ENCODE assay signal across 10 cellular contexts in the genomic region with DNA sequence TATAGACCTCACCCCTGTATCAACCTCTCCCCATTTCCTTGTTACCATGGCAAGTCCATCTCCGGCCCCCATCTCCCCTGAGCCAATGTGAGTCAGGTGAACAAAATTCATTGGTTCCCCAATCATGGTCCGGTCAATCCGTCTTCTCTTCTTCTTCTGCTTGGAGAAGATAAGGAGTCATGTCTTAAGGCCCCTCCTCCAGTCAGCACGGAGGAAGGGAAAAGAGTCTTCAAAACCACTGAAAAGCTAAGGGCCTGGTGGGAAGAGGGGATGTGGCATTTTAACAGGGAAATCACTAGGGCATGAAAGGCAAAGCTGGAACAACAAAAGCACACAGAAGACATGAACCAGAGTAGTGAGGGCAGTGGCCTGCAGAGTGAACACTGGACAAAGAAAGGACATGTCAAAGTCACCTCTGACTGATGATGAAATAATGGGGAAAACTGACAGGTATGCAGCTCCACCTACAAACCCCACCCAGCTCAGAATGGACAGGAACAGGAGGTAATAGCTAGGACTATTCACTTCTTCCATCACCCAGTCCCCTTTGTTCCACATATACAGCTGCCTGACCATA. TPM values are rescaled to one million over a fixed set of nuclear protein-coding genes. Genes with fewer than 3 reads are reported as not detected.
DNase-seq lines count a peak whose midpoint lies in the region; ATAC-seq, FAIRE-seq and TF ChIP-seq lines count a peak whose summit lies in the region.
"Had no signal": no experiment of that assay in that cellular context is flagged by ENCODE, and none has a peak within 500 bp of the region (broad histone marks: within the 10 kb centered on the region; RNA-seq: fewer than 3 reads in every experiment).

No MANE protein-coding gene starts in this region.

- TF ChIP-seq POLR2A in HepG2 (IDR thresholded peaks at IDR 0.05; ENCODE audit: insufficient read depth in 1 of 2, low read depth in 2 of 2, low read length in 2 of 2) (no peak), right lobe of liver (IDR thresholded peaks at IDR 0.05) (no peak)

- WGBS in HepG2 (ENCODE audit: low lambda C conversion rate), result 95% methylated on average over 4 of the region's 4 CpGs
- WGBS in right lobe of liver (ENCODE audit: insufficient coverage, low coverage, low lambda C conversion rate, missing lambda C conversion rate), result 71% methylated on average over 4 of the region's 4 CpGs

- no peaks in the 10 kb centered on the region for H3K9me3 Mint-ChIP-seq in activated naive CD8-positive, alpha-beta T cell treated with anti-CD3 and anti-CD28 coated beads, Interleukin-2, amount 50 U/mL, for 24 hours
- no peaks in the 10 kb centered on the region for H3K9me3 Mint-ChIP-seq in naive B cell

- TF ChIP-seq EP300 in HepG2 (IDR thresholded peaks at IDR 0.05; ENCODE audit: low read depth in 2 of 2, low read length in 2 of 2), result no peak
- TF ChIP-seq EP300 in HepG2 (CRISPR knock-in tag; IDR thresholded peaks at IDR 0.05; ENCODE audit: borderline replicate concordance), result no peak

- H3K36me3 ChIP-seq in HepG2 (replicated peaks in 1 of 2; ENCODE audit: control insufficient read depth in 1 of 2, insufficient read depth in 2 of 2, low read length in 2 of 2) (peaks cover 13 to 34% of the 10 kb centered on the region in 2 experiments), right lobe of liver (peaks cover 6 to 46% (median 22%) of the 10 kb centered on the region in 4 donors), upper lobe of right lung (peaks cover 54% of the 10 kb centered on the region), MM.1S (replicated peaks; ENCODE audit: insufficient read depth, low read length) (peaks cover 19% of the 10 kb centered on the region)

- no peaks in the 10 kb centered on the region for H3K27me3 ChIP-seq in HepG2 (ENCODE audit: control insufficient read depth in 1 of 2, insufficient read depth in 2 of 2, low read length in 2 of 2)
- H3K27me3 ChIP-seq in right lobe of liver, result no peaks in the 10 kb centered on the region
- no peaks in the 10 kb centered on the region for H3K27me3 ChIP-seq in upper lobe of right lung
- H3K27me3 ChIP-seq in MM.1S (replicated peaks; ENCODE audit: insufficient read depth, low read length), result no peaks in the 10 kb centered on the region

- H3K36me3 Mint-ChIP-seq in activated naive CD8-positive, alpha-beta T cell treated with anti-CD3 and anti-CD28 coated beads, Interleukin-2, amount 50 U/mL, for 24 hours (ENCODE audit: low read depth), result peaks cover 83% of the 10 kb centered on the region
- peaks cover 7 to 53% of the 10 kb centered on the region in 2 donors for H3K36me3 Mint-ChIP-seq in naive B cell

- H3K27ac Mint-ChIP-seq in activated naive CD8-positive, alpha-beta T cell treated with anti-CD3 and anti-CD28 coated beads, Interleukin-2, amount 50 U/mL, for 24 hours, result peak overlapping the region; percentile 96
- peak overlapping the region; percentile 82 to 99 (median 94) for H3K27ac Mint-ChIP-seq in naive B cell

- FAIRE-seq in HepG2 (lab: Jason Lieb, UNC), result no peak

- CTCF ChIA-PET in HepG2 (lab: Yijun Ruan, JAX; ENCODE audit: low intra/inter-chr PET ratio, low total read pairs), result no interaction called here

- no peak for TF ChIP-seq CTCF in HepG2 (CRISPR knock-in tag; IDR thresholded peaks at IDR 0.05)
- TF ChIP-seq CTCF in right lobe of liver (IDR thresholded peaks at IDR 0.05), result no peak
- TF ChIP-seq CTCF in upper lobe of right lung (IDR thresholded peaks at IDR 0.05), result no peak
- no peak for TF ChIP-seq CTCF in MM.1S (IDR thresholded peaks at IDR 0.05; ENCODE audit: low read length)

- no peak overlapping the region for H2AFZ ChIP-seq in HepG2 (ENCODE audit: low read length)
- H2AFZ ChIP-seq in MM.1S (ENCODE audit: low read length), result no peak overlapping the region

- H4K20me1 ChIP-seq in HepG2 (ENCODE audit: insufficient read depth, low read length) (no peaks in the 10 kb centered on the region), MM.1S (ENCODE audit: insufficient read depth, low read length) (no peaks in the 10 kb centered on the region; the same call in 1 of the 2 replicates)

- no peaks in the 10 kb centered on the region for H3K9me2 ChIP-seq in MM.1S (replicated peaks; ENCODE audit: insufficient read depth, low read length)

- H3K4me1 ChIP-seq in HepG2 (ENCODE audit: insufficient read depth, low read length) (peaks cover 58% of the 10 kb centered on the region), right lobe of liver (peaks cover 0 to 17% (median 4%) of the 10 kb centered on the region in 4 donors), upper lobe of right lung (peaks cover 32% of the 10 kb centered on the region), MM.1S (ENCODE audit: low read length) (peaks cover 43% of the 10 kb centered on the region)

- H3K4me2 ChIP-seq in HepG2 (ENCODE audit: low read depth, low read length) (no peak overlapping the region), MM.1S (ENCODE audit: low read depth, low read length) (no peak overlapping the region)

- POLR2A ChIA-PET in HepG2 (lab: Yijun Ruan, JAX), result interaction anchor here (0.6 to 1.2 kb wide), 2 partner anchors 9 to 48 kb away, joined by 3 read pairs; a partner anchor contains a TSS

- intact Hi-C loops in HepG2 (cut with micrococcal nuclease; ENCODE audit: unreplicated experiment) (no loop called here), right lobe of liver (cut with DNase I) (no loop called here), upper lobe of right lung (cut with DNase I) (no loop called here)

- H3K4me3 ChIP-seq in HepG2 (replicated peaks in 1 of 3; ENCODE audit: insufficient read depth in 1 of 3, low read depth in 2 of 3, low read length in 3 of 3) (no peak overlapping the region), right lobe of liver (no peak overlapping the region), upper lobe of right lung (no peak overlapping the region), MM.1S (ENCODE audit: low read length) (no peak overlapping the region)

- peaks cover 19% of the 10 kb centered on the region for H3K79me2 ChIP-seq in HepG2 (ENCODE audit: insufficient read depth, low read length)
- H3K79me2 ChIP-seq in MM.1S (ENCODE audit: low read length), result peaks cover 57% of the 10 kb centered on the region

- H3K9me3 ChIP-seq in HepG2 (ENCODE audit: low read length) (no peaks in the 10 kb centered on the region), right lobe of liver (no peaks in the 10 kb centered on the region), upper lobe of right lung (no peaks in the 10 kb centered on the region), MM.1S (replicated peaks; ENCODE audit: insufficient read depth, low read length) (no peaks in the 10 kb centered on the region)

- H3K4me3 Mint-ChIP-seq in activated naive CD8-positive, alpha-beta T cell treated with anti-CD3 and anti-CD28 coated beads, Interleukin-2, amount 50 U/mL, for 24 hours, result peak overlapping the region; percentile 97
- peak overlapping the region; percentile 87 to 100 (median 98) for H3K4me3 Mint-ChIP-seq in naive B cell

- H3K9ac ChIP-seq in HepG2 (ENCODE audit: insufficient read depth, low read depth, low read length) (no peak overlapping the region), MM.1S (ENCODE audit: low read length) (no peak overlapping the region)

- DNase-seq in HepG2 (ENCODE audit: low spot score) (no peak), right lobe of liver (no peak), naive B cell (no peak), upper lobe of right lung (no peak), MM.1S (no peak), occipital lobe (lab: John Stamatoyannopoulos, UW) (no peak)
- no peak for DNase-seq in activated naive CD8-positive, alpha-beta T cell treated with anti-CD3 and anti-CD28 coated beads, Interleukin-2, amount 50 U/mL, for 24 hours
- DNase-seq: NCI-H1436 had no signal

- no peak for ATAC-seq in HepG2
- ATAC-seq in right lobe of liver, result no peak
- ATAC-seq in activated naive CD8-positive, alpha-beta T cell treated with anti-CD3 and anti-CD28 coated beads, Interleukin-2, amount 50 U/mL, for 24 hours, result no peak
- no peak for ATAC-seq in naive B cell (ENCODE audit: low read depth in 2 of 2)
- no peak for ATAC-seq in upper lobe of right lung
- no peak for ATAC-seq in HG03460 (IDR thresholded peaks at IDR 0.05; ENCODE audit: unreplicated experiment)

- peaks cover 47% of the 10 kb centered on the region for H3K4me1 Mint-ChIP-seq in activated naive CD8-positive, alpha-beta T cell treated with anti-CD3 and anti-CD28 coated beads, Interleukin-2, amount 50 U/mL, for 24 hours
- H3K4me1 Mint-ChIP-seq in naive B cell, result peaks cover 59 to 73% (median 60%) of the 10 kb centered on the region in 3 donors

- H3F3A ChIP-seq in MM.1S (ENCODE audit: insufficient read depth, low read length), result peaks cover 28% of the 10 kb centered on the region

- H3K27ac ChIP-seq in HepG2 (ENCODE audit: extremely low read length, insufficient read depth, low read length) (no peak overlapping the region), right lobe of liver (no peak overlapping the region), upper lobe of right lung (peak overlapping the region; percentile 89), MM.1S (ENCODE audit: low read length) (no peak overlapping the region)

- in situ Hi-C loops in HepG2 (cut with HindIII; ENCODE audit: extremely low pct_ligation_motif_present, low pct_unique_long_range_greater_than_20kb), result no loop called here

- no TSS peak for BruUV-seq in HepG2 (replicated peaks; lab: Mats Ljungman, UMichigan)

- no peak for TF ChIP-seq RAD21 in HepG2 (CRISPR knock-in tag; IDR thresholded peaks at IDR 0.05)

- H3K27me3 Mint-ChIP-seq in activated naive CD8-positive, alpha-beta T cell treated with anti-CD3 and anti-CD28 coated beads, Interleukin-2, amount 50 U/mL, for 24 hours, result no peaks in the 10 kb centered on the region
- H3K27me3 Mint-ChIP-seq in naive B cell, result no peaks in the 10 kb centered on the region
- H3K27me3 Mint-ChIP-seq: progenitor cell of endocrine pancreas had no signal

RNA-seq across cellular contexts. Expression of a gene that starts 4.4 kb away (rescaled TPM):
- total RNA-seq in HepG2 (2016; rRNA removed; fragmentation: Illumina TruSeq; extraction: Trizol) (17.6 and 18.8 TPM in 2 replicates), right lobe of liver (10 to 100 TPM; 15.9 to 37.5 (median 27.3) TPM), upper lobe of right lung (105 TPM), occipital lobe (33.4 TPM)
- 4.7 and 5.2 TPM in 2 replicates for total RNA-seq in HepG2 (2016; cell fraction: cytosol; rRNA removed; fragmentation: Illumina TruSeq; extraction: Trizol; ENCODE audit: low read depth)
- 18.1 and 20.0 TPM in 2 replicates for total RNA-seq in HepG2 (2016; cell fraction: insoluble cytoplasmic fraction; rRNA removed; fragmentation: Illumina TruSeq; extraction: Trizol)
- total RNA-seq in HepG2 (2016; cell fraction: membrane; rRNA removed; fragmentation: Illumina TruSeq; extraction: Trizol), result 14.1 and 15.1 TPM in 2 replicates
- 14.5 and 16.7 TPM in 2 replicates for total RNA-seq in HepG2 (2016; cell fraction: nucleus; rRNA removed; fragmentation: Illumina TruSeq; extraction: Trizol)
- polyA plus RNA-seq in HepG2 (2011; rRNA removed) (17.9 and 20.5 TPM in 2 replicates), naive B cell (ENCODE audit: low read depth in 6 of 6) (100 to 1,000 TPM in 5 of 6 donors, 10 to 100 TPM in 1; 98.9 to 152 (median 119) TPM)
- 10.0 and 12.8 TPM in 2 replicates for polyA plus RNA-seq in HepG2 (2011; cell fraction: cytosol; rRNA removed)
- 31.2 and 42.5 TPM in 2 replicates for polyA plus RNA-seq in HepG2 (2011; cell fraction: nucleus; rRNA removed)
- polyA plus RNA-seq in HepG2 (2012), result 9.4 and 12.3 TPM in 2 replicates
- 1.9 and 2.9 TPM in 2 replicates for polyA plus RNA-seq in HepG2 (2016; cell fraction: cytosol; fragmentation: Illumina TruSeq; extraction: Trizol; ENCODE audit: low read depth)
- polyA plus RNA-seq in HepG2 (2016; cell fraction: insoluble cytoplasmic fraction; fragmentation: Illumina TruSeq; extraction: Trizol; ENCODE audit: low read depth), result 14.6 and 17.0 TPM in 2 replicates
- polyA plus RNA-seq in HepG2 (2016; cell fraction: membrane; fragmentation: Illumina TruSeq; extraction: Trizol; ENCODE audit: low read depth), result 6.3 and 7.7 TPM in 2 replicates
- 26.8 and 28.1 TPM in 2 replicates for polyA plus RNA-seq in HepG2 (2016; cell fraction: nucleus; fragmentation: Illumina TruSeq; extraction: Trizol; ENCODE audit: insufficient read depth, low read depth)
- polyA minus RNA-seq in HepG2 (2011; rRNA and poly(A)+ RNA removed; ENCODE audit: low replicate concordance), result 15.8 and 81.0 TPM in 2 replicates
- polyA minus RNA-seq in HepG2 (2011; cell fraction: cytosol; rRNA and poly(A)+ RNA removed), result 8.8 and 9.2 TPM in 2 replicates
- 12.6 and 19.9 TPM in 2 replicates for polyA minus RNA-seq in HepG2 (2011; cell fraction: nucleus; rRNA and poly(A)+ RNA removed)

RNA-seq across cellular contexts. Expression of a gene that starts 5.1 kb away (rescaled TPM):
- total RNA-seq in HepG2 (2016; rRNA removed; fragmentation: Illumina TruSeq; extraction: Trizol), result 0.17 and 0.22 TPM in 2 replicates
- 0.09 TPM in 1 of 2 replicates, not detected in the other for total RNA-seq in HepG2 (2016; cell fraction: cytosol; rRNA removed; fragmentation: Illumina TruSeq; extraction: Trizol; ENCODE audit: low read depth)
- 0.11 and 0.22 TPM in 2 replicates for total RNA-seq in HepG2 (2016; cell fraction: insoluble cytoplasmic fraction; rRNA removed; fragmentation: Illumina TruSeq; extraction: Trizol)
- 0.17 and 0.19 TPM in 2 replicates for total RNA-seq in HepG2 (2016; cell fraction: membrane; rRNA removed; fragmentation: Illumina TruSeq; extraction: Trizol)
- 0.09 TPM in 1 of 2 replicates, not detected in the other for total RNA-seq in HepG2 (2016; cell fraction: nucleus; rRNA removed; fragmentation: Illumina TruSeq; extraction: Trizol)
- 0.14 and 0.21 TPM in 2 replicates for polyA plus RNA-seq in HepG2 (2011; rRNA removed)
- 0.07 and 0.19 TPM in 2 replicates for polyA plus RNA-seq in HepG2 (2011; cell fraction: cytosol; rRNA removed)
- polyA plus RNA-seq in HepG2 (2011; cell fraction: nucleus; rRNA removed), result 0.11 and 0.17 TPM in 2 replicates
- polyA plus RNA-seq in HepG2 (2012), result 0.25 and 0.31 TPM in 2 replicates
- polyA plus RNA-seq in HepG2 (2016; cell fraction: cytosol; fragmentation: Illumina TruSeq; extraction: Trizol; ENCODE audit: low read depth), result 0.06 and 0.08 TPM in 2 replicates
- 0.19 and 0.23 TPM in 2 replicates for polyA plus RNA-seq in HepG2 (2016; cell fraction: insoluble cytoplasmic fraction; fragmentation: Illumina TruSeq; extraction: Trizol; ENCODE audit: low read depth)
- polyA plus RNA-seq in HepG2 (2016; cell fraction: membrane; fragmentation: Illumina TruSeq; extraction: Trizol; ENCODE audit: low read depth), result 0.06 and 0.14 TPM in 2 replicates
- polyA plus RNA-seq in HepG2 (2016; cell fraction: nucleus; fragmentation: Illumina TruSeq; extraction: Trizol; ENCODE audit: insufficient read depth, low read depth), result 0.40 TPM in 1 of 2 replicates, not detected in the other
- polyA minus RNA-seq in HepG2 (2011; rRNA and poly(A)+ RNA removed; ENCODE audit: low replicate concordance), result 0.04 and 0.47 TPM in 2 replicates
- not detected in 2 replicates for polyA minus RNA-seq in HepG2 (2011; cell fraction: cytosol; rRNA and poly(A)+ RNA removed)
- polyA minus RNA-seq in HepG2 (2011; cell fraction: nucleus; rRNA and poly(A)+ RNA removed), result 0.13 and 0.25 TPM in 2 replicates
- under 1 TPM; 0.24 to 0.56 (median 0.40) TPM for total RNA-seq in right lobe of liver
- 1 to 10 TPM in 5 of 6 donors, under 1 TPM in 1; 0.82 to 3.1 (median 2.5) TPM for polyA plus RNA-seq in naive B cell (ENCODE audit: low read depth in 6 of 6)
- 0.72 TPM for total RNA-seq in upper lobe of right lung
- total RNA-seq in occipital lobe, result 77.2 TPM

RNA-seq across cellular contexts. Expression of a gene that starts 7.5 kb away (rescaled TPM):
- total RNA-seq in HepG2 (2016; rRNA removed; fragmentation: Illumina TruSeq; extraction: Trizol) (0.74 and 1.5 TPM in 2 replicates), right lobe of liver (1 to 10 TPM; 2.4 to 5.7 (median 3.8) TPM), upper lobe of right lung (3.9 TPM), occipital lobe (3.4 TPM)
- total RNA-seq in HepG2 (2016; cell fraction: cytosol; rRNA removed; fragmentation: Illumina TruSeq; extraction: Trizol; ENCODE audit: low read depth), result 1.6 and 2.0 TPM in 2 replicates
- 0.97 and 2.5 TPM in 2 replicates for total RNA-seq in HepG2 (2016; cell fraction: insoluble cytoplasmic fraction; rRNA removed; fragmentation: Illumina TruSeq; extraction: Trizol)
- total RNA-seq in HepG2 (2016; cell fraction: membrane; rRNA removed; fragmentation: Illumina TruSeq; extraction: Trizol), result 1.8 and 3.1 TPM in 2 replicates
- total RNA-seq in HepG2 (2016; cell fraction: nucleus; rRNA removed; fragmentation: Illumina TruSeq; extraction: Trizol), result 1.8 and 2.4 TPM in 2 replicates
- polyA plus RNA-seq in HepG2 (2011; rRNA removed) (3.2 TPM in 2 replicates), naive B cell (ENCODE audit: low read depth in 6 of 6) (10 to 100 TPM in 1 of 6 donors, 1 to 10 TPM in 5; 1.3 to 10.7 (median 8.2) TPM)
- polyA plus RNA-seq in HepG2 (2011; cell fraction: cytosol; rRNA removed), result 2.1 and 3.0 TPM in 2 replicates
- 2.1 and 2.2 TPM in 2 replicates for polyA plus RNA-seq in HepG2 (2011; cell fraction: nucleus; rRNA removed)
- polyA plus RNA-seq in HepG2 (2012), result 2.4 and 3.1 TPM in 2 replicates
- 4.5 and 4.8 TPM in 2 replicates for polyA plus RNA-seq in HepG2 (2016; cell fraction: cytosol; fragmentation: Illumina TruSeq; extraction: Trizol; ENCODE audit: low read depth)
- polyA plus RNA-seq in HepG2 (2016; cell fraction: insoluble cytoplasmic fraction; fragmentation: Illumina TruSeq; extraction: Trizol; ENCODE audit: low read depth), result 1.9 TPM in 2 replicates
- 3.8 and 4.5 TPM in 2 replicates for polyA plus RNA-seq in HepG2 (2016; cell fraction: membrane; fragmentation: Illumina TruSeq; extraction: Trizol; ENCODE audit: low read depth)
- polyA plus RNA-seq in HepG2 (2016; cell fraction: nucleus; fragmentation: Illumina TruSeq; extraction: Trizol; ENCODE audit: insufficient read depth, low read depth), result 3.4 and 4.3 TPM in 2 replicates
- 2.7 and 2.8 TPM in 2 replicates for polyA minus RNA-seq in HepG2 (2011; rRNA and poly(A)+ RNA removed; ENCODE audit: low replicate concordance)
- 2.5 and 3.3 TPM in 2 replicates for polyA minus RNA-seq in HepG2 (2011; cell fraction: cytosol; rRNA and poly(A)+ RNA removed)
- 1.3 and 1.7 TPM in 2 replicates for polyA minus RNA-seq in HepG2 (2011; cell fraction: nucleus; rRNA and poly(A)+ RNA removed)

RNA-seq across cellular contexts. Expression of a gene that starts 15.5 kb away (rescaled TPM):
- not detected in 2 replicates for total RNA-seq in HepG2 (2016; rRNA removed; fragmentation: Illumina TruSeq; extraction: Trizol)
- total RNA-seq in HepG2 (2016; cell fraction: cytosol; rRNA removed; fragmentation: Illumina TruSeq; extraction: Trizol; ENCODE audit: low read depth), result 0.26 TPM in 1 of 2 replicates, not detected in the other
- total RNA-seq in HepG2 (2016; cell fraction: insoluble cytoplasmic fraction; rRNA removed; fragmentation: Illumina TruSeq; extraction: Trizol), result not detected in 2 replicates
- not detected in 2 replicates for total RNA-seq in HepG2 (2016; cell fraction: membrane; rRNA removed; fragmentation: Illumina TruSeq; extraction: Trizol)
- not detected in 2 replicates for total RNA-seq in HepG2 (2016; cell fraction: nucleus; rRNA removed; fragmentation: Illumina TruSeq; extraction: Trizol)
- polyA plus RNA-seq in HepG2 (2011; rRNA removed), result 0.09 TPM in 1 of 2 replicates, not detected in the other
- polyA plus RNA-seq in HepG2 (2011; cell fraction: cytosol; rRNA removed), result 0.03 TPM in 2 replicates
- polyA plus RNA-seq in HepG2 (2011; cell fraction: nucleus; rRNA removed), result 0.02 TPM in 1 of 2 replicates, not detected in the other
- polyA plus RNA-seq in HepG2 (2012), result not detected in 2 replicates
- polyA plus RNA-seq in HepG2 (2016; cell fraction: cytosol; fragmentation: Illumina TruSeq; extraction: Trizol; ENCODE audit: low read depth), result not detected in 2 replicates
- not detected in 2 replicates for polyA plus RNA-seq in HepG2 (2016; cell fraction: insoluble cytoplasmic fraction; fragmentation: Illumina TruSeq; extraction: Trizol; ENCODE audit: low read depth)
- not detected in 2 replicates for polyA plus RNA-seq in HepG2 (2016; cell fraction: membrane; fragmentation: Illumina TruSeq; extraction: Trizol; ENCODE audit: low read depth)
- not detected in 2 replicates for polyA plus RNA-seq in HepG2 (2016; cell fraction: nucleus; fragmentation: Illumina TruSeq; extraction: Trizol; ENCODE audit: insufficient read depth, low read depth)
- 40.1 TPM in 1 of 2 replicates, not detected in the other for polyA minus RNA-seq in HepG2 (2011; rRNA and poly(A)+ RNA removed; ENCODE audit: low replicate concordance)
- not detected in 2 replicates for polyA minus RNA-seq in HepG2 (2011; cell fraction: cytosol; rRNA and poly(A)+ RNA removed)
- under 0.01 and 0.25 TPM in 2 replicates for polyA minus RNA-seq in HepG2 (2011; cell fraction: nucleus; rRNA and poly(A)+ RNA removed)
- 1 to 10 TPM; 2.0 to 6.5 (median 5.0) TPM for total RNA-seq in right lobe of liver
- polyA plus RNA-seq in naive B cell (ENCODE audit: low read depth in 6 of 6), result 1 to 10 TPM; 2.4 to 9.2 (median 4.8) TPM
- total RNA-seq in upper lobe of right lung, result 15.2 TPM
- 12.6 TPM for total RNA-seq in occipital lobe

RNA-seq across cellular contexts. Expression of a gene that starts 18.7 kb away (rescaled TPM):
- total RNA-seq in HepG2 (2016; rRNA removed; fragmentation: Illumina TruSeq; extraction: Trizol) (0.20 and 0.40 TPM in 2 replicates), right lobe of liver (under 1 TPM in 5 of 6 experiments, not detected in 1; 0.12 to 0.76 (median 0.42) TPM), upper lobe of right lung (5.2 TPM), occipital lobe (0.16 TPM)
- 0.10 and 0.62 TPM in 2 replicates for total RNA-seq in HepG2 (2016; cell fraction: cytosol; rRNA removed; fragmentation: Illumina TruSeq; extraction: Trizol; ENCODE audit: low read depth)
- 0.19 and 0.41 TPM in 2 replicates for total RNA-seq in HepG2 (2016; cell fraction: insoluble cytoplasmic fraction; rRNA removed; fragmentation: Illumina TruSeq; extraction: Trizol)
- 0.21 and 0.40 TPM in 2 replicates for total RNA-seq in HepG2 (2016; cell fraction: membrane; rRNA removed; fragmentation: Illumina TruSeq; extraction: Trizol)
- 0.50 and 1.3 TPM in 2 replicates for total RNA-seq in HepG2 (2016; cell fraction: nucleus; rRNA removed; fragmentation: Illumina TruSeq; extraction: Trizol)
- polyA plus RNA-seq in HepG2 (2011; rRNA removed) (0.84 and 1.1 TPM in 2 replicates), naive B cell (ENCODE audit: low read depth in 6 of 6) (under 1 TPM in 1 of 6 donors, not detected in 5; 0.19 TPM)
- polyA plus RNA-seq in HepG2 (2011; cell fraction: cytosol; rRNA removed), result 0.13 and 0.17 TPM in 2 replicates
- polyA plus RNA-seq in HepG2 (2011; cell fraction: nucleus; rRNA removed), result 3.3 and 3.7 TPM in 2 replicates
- 0.52 and 0.79 TPM in 2 replicates for polyA plus RNA-seq in HepG2 (2012)
- polyA plus RNA-seq in HepG2 (2016; cell fraction: cytosol; fragmentation: Illumina TruSeq; extraction: Trizol; ENCODE audit: low read depth), result 0.08 TPM in 2 replicates
- polyA plus RNA-seq in HepG2 (2016; cell fraction: insoluble cytoplasmic fraction; fragmentation: Illumina TruSeq; extraction: Trizol; ENCODE audit: low read depth), result 0.33 TPM in 1 of 2 replicates, not detected in the other
- polyA plus RNA-seq in HepG2 (2016; cell fraction: membrane; fragmentation: Illumina TruSeq; extraction: Trizol; ENCODE audit: low read depth), result 0.05 and 0.16 TPM in 2 replicates
- 1.8 and 2.4 TPM in 2 replicates for polyA plus RNA-seq in HepG2 (2016; cell fraction: nucleus; fragmentation: Illumina TruSeq; extraction: Trizol; ENCODE audit: insufficient read depth, low read depth)
- 0.66 and 1.5 TPM in 2 replicates for polyA minus RNA-seq in HepG2 (2011; rRNA and poly(A)+ RNA removed; ENCODE audit: low replicate concordance)
- 0.26 TPM in 1 of 2 replicates, not detected in the other for polyA minus RNA-seq in HepG2 (2011; cell fraction: cytosol; rRNA and poly(A)+ RNA removed)
- polyA minus RNA-seq in HepG2 (2011; cell fraction: nucleus; rRNA and poly(A)+ RNA removed), result 1.2 and 2.1 TPM in 2 replicates

Comparison
In these comparisons a context has a peak if more than half of its experiments do, and no peak if none do; other contexts are left out.
1. RNA of a gene that starts 5.1 kb away (total RNA-seq): 77.2 TPM in occipital lobe (single experiment); 0.72 TPM in upper lobe of right lung (single experiment), 0.24 to 0.56 TPM in right lobe of liver and 0.09 to 0.22 TPM in HepG2; every median in the first group is over 10 times any median in the second.